Comparison of ENCODE assay signal across 8 cellular contexts in the genomic region with DNA sequence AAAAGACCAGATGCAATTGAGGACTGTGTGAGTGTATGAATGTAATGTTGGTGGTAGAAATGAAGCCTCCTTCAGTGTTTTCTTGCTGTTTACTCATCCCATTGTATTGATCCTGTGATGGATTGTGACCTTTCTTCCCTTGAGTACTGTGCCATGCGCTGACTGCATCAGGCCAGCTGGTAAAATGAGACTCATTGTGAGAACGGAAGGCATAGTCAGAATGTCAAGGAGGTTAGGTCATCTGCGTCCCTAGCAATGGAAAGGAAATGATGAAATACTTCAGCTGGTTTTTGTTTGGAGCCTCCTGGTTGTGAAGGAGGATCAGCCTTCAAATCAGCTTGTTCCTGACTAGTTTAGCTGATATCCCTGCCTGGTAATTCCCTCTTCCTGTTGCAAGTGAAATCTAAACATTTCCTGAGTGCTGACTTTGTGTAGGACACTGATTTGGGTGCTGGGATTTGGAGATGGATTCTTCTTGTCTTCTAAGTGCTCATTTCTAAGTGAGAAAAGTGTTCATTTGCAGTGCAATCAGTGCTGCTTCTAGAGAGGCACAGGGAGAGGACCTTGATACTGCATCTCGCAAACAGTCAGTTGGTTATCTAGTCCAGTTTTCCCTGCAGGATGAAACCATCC. TPM values are rescaled to one million over a fixed set of nuclear protein-coding genes. Genes with fewer than 3 reads are reported as not detected.
DNase-seq lines count a peak whose midpoint lies in the region; ATAC-seq, FAIRE-seq and TF ChIP-seq lines count a peak whose summit lies in the region.

No MANE protein-coding gene starts in this region.

- no peak overlapping the region for H2AFZ ChIP-seq in K562 (ENCODE audit: low read depth, low read length)

- no peak overlapping the region for H3K4me3 Mint-ChIP-seq in activated CD4-positive, alpha-beta T cell treated with anti-CD3 and anti-CD28 coated beads, Interleukin-2, amount 10 ng/mL, durations not matched to agents 7 days and 5 days

- TF ChIP-seq POLR2A in K562 (conservative IDR thresholded peaks at IDR 0.05) = no peak
- TF ChIP-seq POLR2A in thyroid gland (IDR thresholded peaks at IDR 0.05) = no peak

- H3K36me3 Mint-ChIP-seq in activated CD4-positive, alpha-beta T cell treated with anti-CD3 and anti-CD28 coated beads, Interleukin-2, amount 10 ng/mL, durations not matched to agents 7 days and 5 days (ENCODE audit: low read depth) = peaks cover 58% of the 10 kb centered on the region

- TF ChIP-seq EP300 in K562 (IDR thresholded peaks at IDR 0.05; ENCODE audit: low read length) = no peak

- H3K9me3 ChIP-seq in K562 (replicated peaks; ENCODE audit: control insufficient read depth, insufficient read depth, low read depth, low read length) (no peaks in the 10 kb centered on the region), thyroid gland (no peaks in the 10 kb centered on the region)

- H3K4me1 ChIP-seq in K562 (replicated peaks in 1 of 2; ENCODE audit: control insufficient read depth in 2 of 2, insufficient read depth in 2 of 2, low read length in 2 of 2) (no peaks in the 10 kb centered on the region), thyroid gland (peaks cover 0 to 11% of the 10 kb centered on the region in 2 donors)

- peaks cover 51% of the 10 kb centered on the region for H3K4me1 Mint-ChIP-seq in activated CD4-positive, alpha-beta T cell treated with anti-CD3 and anti-CD28 coated beads, Interleukin-2, amount 10 ng/mL, durations not matched to agents 7 days and 5 days

- intact Hi-C loops in K562 (cut with micrococcal nuclease) = no loop called here
- intact Hi-C loops in thyroid gland (cut with DNase I) = no loop called here

- no peaks in the 10 kb centered on the region for H4K20me1 ChIP-seq in K562 (replicated peaks; ENCODE audit: control insufficient read depth, insufficient read depth, low read length)

- 0% methylated on average over 4 of the region's 4 CpGs for WGBS in K562 (ENCODE audit: insufficient coverage, low coverage, missing lambda C conversion rate)
- WGBS in thyroid gland, 2 donors = 77 to 79% methylated on average over 4 of the region's 4 CpGs

- no peaks in the 10 kb centered on the region for H3K9me1 ChIP-seq in K562 (ENCODE audit: control insufficient read depth, insufficient read depth, low read length)

- H3K4me3 ChIP-seq in K562 (no peak overlapping the region), thyroid gland (replicated peaks in 1 of 3) (no peak overlapping the region)

- CTCF ChIA-PET in activated CD4-positive, alpha-beta T cell treated with anti-CD3 and anti-CD28 coated beads, Interleukin-2, amount 10 ng/mL, durations not matched to agents 7 days and 5 days (lab: Charles Lee) = interaction anchor here (0.8 to 1.7 kb wide), 5 partner anchors 12 to 241 kb away, joined by 3 to 4 read pairs (median 3); no protein-coding TSS in a partner anchor
- CTCF ChIA-PET in K562 (lab: Yijun Ruan, JAX; ENCODE audit: low intra/inter-chr PET ratio) = no interaction called here

- no peaks in the 10 kb centered on the region for H3K36me3 ChIP-seq in K562 (ENCODE audit: control insufficient read depth, insufficient read depth, low read length)
- no peaks in the 10 kb centered on the region for H3K36me3 ChIP-seq in thyroid gland

- H3K9ac ChIP-seq in K562 (ENCODE audit: insufficient read depth in 1 of 2, low read depth in 2 of 2, low read length in 2 of 2) = no peak overlapping the region

- H3K27me3 ChIP-seq in K562 (ENCODE audit: control insufficient read depth in 2 of 2, insufficient read depth in 2 of 2, low read length in 2 of 2) (no peaks in the 10 kb centered on the region), thyroid gland (no peaks in the 10 kb centered on the region)

- no peak overlapping the region for H3K4me2 ChIP-seq in K562 (ENCODE audit: insufficient read depth, low read length)

- no peak for FAIRE-seq in K562 (lab: Jason Lieb, UNC)

- ATAC-seq in K562 (no peak), HG03139 (IDR thresholded peaks at IDR 0.05; ENCODE audit: unreplicated experiment) (no peak)

- H3K27ac ChIP-seq in K562 (ENCODE audit: extremely low read depth, low read depth, low read length) (no peak overlapping the region), thyroid gland (no peak overlapping the region)

- peaks cover 31% of the 10 kb centered on the region for H3K9me3 Mint-ChIP-seq in activated CD4-positive, alpha-beta T cell treated with anti-CD3 and anti-CD28 coated beads, Interleukin-2, amount 10 ng/mL, durations not matched to agents 7 days and 5 days

- TF ChIP-seq RAD21 in K562 (CRISPR knock-in tag; conservative IDR thresholded peaks at IDR 0.05 in 1 of 2, IDR thresholded peaks at IDR 0.05 in 1 of 2) = no peak

- POLR2A ChIA-PET in activated CD4-positive, alpha-beta T cell treated with anti-CD3 and anti-CD28 coated beads, Interleukin-2, amount 10 ng/mL, durations not matched to agents 7 days and 5 days (lab: Charles Lee) = interaction anchor here (0.6 kb wide), 1 partner anchor 14 kb away, joined by 4 read pairs; no protein-coding TSS in a partner anchor
- POLR2A ChIA-PET in K562 (lab: Yijun Ruan, JAX) = no interaction called here

- no peaks in the 10 kb centered on the region for H3K27me3 Mint-ChIP-seq in activated CD4-positive, alpha-beta T cell treated with anti-CD3 and anti-CD28 coated beads, Interleukin-2, amount 10 ng/mL, durations not matched to agents 7 days and 5 days

- TF ChIP-seq CTCF in K562 (IDR thresholded peaks at IDR 0.05 in 2 of 3, conservative IDR thresholded peaks at IDR 0.05 in 1 of 3; ENCODE audit: insufficient read depth in 2 of 3, low read depth in 1 of 3, low read length in 3 of 3) (no peak), thyroid gland (IDR thresholded peaks at IDR 0.05) (no peak)

- DNase-seq in activated CD4-positive, alpha-beta T cell treated with anti-CD3 and anti-CD28 coated beads, Interleukin-2, amount 10 ng/mL, durations not matched to agents 7 days and 5 days = peak; percentile 39
- DNase-seq in activated CD4-positive, alpha-beta T cell treated with anti-CD3 and anti-CD28 coated beads, Interleukin-2, amount 50 U/mL, for 4 hours = no peak
- DNase-seq in NCI-H774 (lab: John Stamatoyannopoulos, UW) (peak; percentile 59), K562 (ENCODE audit: extremely low read depth in 1 of 4, low spot score in 3 of 4) (no peak), medulla oblongata (ENCODE audit: extremely low spot score) (peak; percentile 43), HUDEP-2 (lab: John Stamatoyannopoulos, UW; ENCODE audit: unreplicated experiment in 76 of 76) (no peak), thyroid gland (no peak)

- no peaks in the 10 kb centered on the region for H3K79me2 ChIP-seq in K562 (ENCODE audit: control insufficient read depth, insufficient read depth, low read length)

- in situ Hi-C loops in K562 (cut with MboI) = no loop called here

- no TSS peak for BruUV-seq in K562 (replicated peaks; lab: Mats Ljungman, UMichigan)

- H3K27ac Mint-ChIP-seq in activated CD4-positive, alpha-beta T cell treated with anti-CD3 and anti-CD28 coated beads, Interleukin-2, amount 10 ng/mL, durations not matched to agents 7 days and 5 days = peak overlapping the region; percentile 82

TF ChIP-seq in K562, 482 proteins besides CTCF, POLR2A, EP300 and RAD21:
- TF ChIP-seq, protein P1, sequence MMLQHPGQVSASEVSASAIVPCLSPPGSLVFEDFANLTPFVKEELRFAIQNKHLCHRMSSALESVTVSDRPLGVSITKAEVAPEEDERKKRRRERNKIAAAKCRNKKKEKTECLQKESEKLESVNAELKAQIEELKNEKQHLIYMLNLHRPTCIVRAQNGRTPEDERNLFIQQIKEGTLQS (IDR thresholded peaks at IDR 0.05) = peak; percentile 62
- TF ChIP-seq, protein P1 (CRISPR knock-in tag; conservative IDR thresholded peaks at IDR 0.05) = no peak
- no peak for TF ChIP-seq POLR2B (IDR thresholded peaks at IDR 0.05; ENCODE audit: low read depth, partially characterized antibody)
- TF ChIP-seq GABPA (tag; conservative IDR thresholded peaks at IDR 0.05; ENCODE audit: low read depth) = peak; percentile 66
- 0 out of 2 replicates have a peak, but pooled peaks have one; percentile 24 for TF ChIP-seq ETV1 (tag; conservative IDR thresholded peaks at IDR 0.05; ENCODE audit: low read depth)
- 0 out of 2 replicates have a peak, but pooled peaks have one; percentile 34 for TF ChIP-seq ZNF175 (CRISPR knock-in tag; IDR thresholded peaks at IDR 0.05; ENCODE audit: low read depth)
- no peak for TF ChIP-seq CEBPG (CRISPR knock-in tag; IDR thresholded peaks at IDR 0.05)
- peak; percentile 13 to 69; a peak in 2 of 4 replicates for TF ChIP-seq CEBPG (tag; conservative IDR thresholded peaks at IDR 0.05 in 1 of 2, IDR thresholded peaks at IDR 0.05 in 1 of 2)

RNA-seq across cellular contexts. Expression of gene TNFSF8, which starts 35.5 kb away (rescaled TPM):
- total RNA-seq in activated CD4-positive, alpha-beta T cell treated with anti-CD3 and anti-CD28 coated beads, Interleukin-2, amount 10 ng/mL, durations not matched to agents 7 days and 5 days = 10 to 100 TPM; 76.2 to 88.8 TPM
- total RNA-seq in K562 (2011; cell fraction: chromatin; rRNA removed; ENCODE audit: low replicate concordance) = not detected in 2 replicates
- total RNA-seq in K562 (2011; cell fraction: nucleolus; rRNA removed) = not detected in 2 replicates
- not detected in 2 replicates for total RNA-seq in K562 (2011; cell fraction: nucleoplasm; rRNA removed)
- total RNA-seq in K562 (2014; rRNA removed) (not detected in 2 replicates), K562 (2014; rRNA removed; fragmentation: Illumina TruSeq; extraction: Trizol) (not detected in 2 replicates), K562 (2015; rRNA removed; fragmentation: Illumina TruSeq; extraction: Trizol) (not detected in 2 replicates), K562 (2021) (0.09 and 0.29 TPM in 2 replicates), thyroid gland (1 to 10 TPM; 1.3 to 4.2 (median 2.1) TPM)
- polyA plus RNA-seq in K562 (2011; rRNA removed) (not detected in 2 replicates), K562 (2014; fragmentation: Illumina TruSeq; extraction: Trizol) (not detected in 2 replicates), K562 (2014; fragmentation: Nextera tagmentation; extraction: Ambion mirVana) (not detected), K562 (2014; rRNA removed) (not detected in 2 replicates)
- polyA plus RNA-seq in K562 (2011; cell fraction: cytosol; rRNA removed) = not detected in 2 replicates
- not detected in 2 replicates for polyA plus RNA-seq in K562 (2011; cell fraction: nucleus; rRNA removed)
- polyA plus RNA-seq in K562 (2012) = not detected in 2 replicates
- not detected in 2 replicates for polyA minus RNA-seq in K562 (2011; rRNA and poly(A)+ RNA removed)
- not detected in 2 replicates for polyA minus RNA-seq in K562 (2011; cell fraction: cytosol; rRNA and poly(A)+ RNA removed)
- not detected in 2 replicates for polyA minus RNA-seq in K562 (2011; cell fraction: nucleus; rRNA and poly(A)+ RNA removed)

Comparison
In these comparisons a context has a peak if more than half of its experiments do, and no peak if none do; other contexts are left out.
1. DNase-seq: peak in activated CD4-positive, alpha-beta T cell treated with anti-CD3 and anti-CD28 coated beads, Interleukin-2, amount 10 ng/mL, durations not matched to agents 7 days and 5 days (single experiment), NCI-H774 (single experiment) and medulla oblongata (single experiment); none in activated CD4-positive, alpha-beta T cell treated with anti-CD3 and anti-CD28 coated beads, Interleukin-2, amount 50 U/mL, for 4 hours (0 of 2), K562 (0 of 4), HUDEP-2 (0 of 76) and thyroid gland (0 of 2).
2. RNA of gene TNFSF8, which starts 35.5 kb away (total RNA-seq): 76.2 to 88.8 TPM in activated CD4-positive, alpha-beta T cell treated with anti-CD3 and anti-CD28 coated beads, Interleukin-2, amount 10 ng/mL, durations not matched to agents 7 days and 5 days; 1.3 to 4.2 TPM in thyroid gland and 0.09 to 0.29 TPM in K562; every median in the first group is over 10 times any median in the second.